In genomic region chr1:11733351-11733750, GRCh38 we compare ENCODE assay signal across 17 cellular contexts. TPM values are rescaled to one million over a fixed set of nuclear protein-coding genes. Genes with fewer than 3 reads are reported as not detected.
"Had no signal": no experiment of that assay in that cellular context is flagged by ENCODE, and none has a peak within 500 bp of the region (broad histone marks: within the 10 kb centered on the region; RNA-seq: fewer than 3 reads in every experiment).

No MANE protein-coding gene starts in this region.

- H3K27ac Mint-ChIP-seq: T-cell had no signal

- H3K9me3 Mint-ChIP-seq: T-cell had no signal

- H3K27me3 Mint-ChIP-seq: T-cell had no signal

- H3K9me3 ChIP-seq: heart right ventricle, left ventricle myocardium inferior, prostate gland, suprapubic skin, uterus had no signal

- ATAC-seq: heart right ventricle, sciatic nerve, T-cell had no signal

- H3K4me3 ChIP-seq: heart right ventricle, left ventricle myocardium inferior, prostate gland, SK-N-MC, suprapubic skin, uterus had no signal

- H3K27me3 ChIP-seq: heart right ventricle, suprapubic skin, uterus had no signal

- H3K4me1 ChIP-seq: uterus had no signal

- H3K27ac ChIP-seq: SK-N-MC had no signal

- H3K36me3 Mint-ChIP-seq: T-cell had no signal

- H3K36me3 ChIP-seq: heart right ventricle, left ventricle myocardium inferior, prostate gland, suprapubic skin, uterus had no signal

- DNase-seq: effector CD4-positive, alpha-beta T cell; heart right ventricle; islet precursor cell; left ventricle myocardium inferior; stimulated activated CD4-positive, alpha-beta T cell treated with anti-CD3 and anti-CD28 coated beads, Interleukin-12 subunit alpha, Interleukin-12 subunit beta, amount 100 ng/mL, for 4 hours; stimulated activated naive CD4-positive, alpha-beta T cell; T-cell; T1000; uterus had no signal

RNA-seq across cellular contexts. Expression of gene C1orf167, which starts 28.6 kb away (rescaled TPM):
- total RNA-seq: activated CD8-positive, alpha-beta memory T cell treated with anti-CD3 and anti-CD28 coated beads for 36 hours; astrocyte; endothelial cell of umbilical vein; frontal cortex; T-cell had no signal

RNA-seq across cellular contexts. Expression of gene DRAXIN, which starts 41.8 kb away (rescaled TPM):
- total RNA-seq: sciatic nerve had no signal
